Comparison of ENCODE assay signal across 19 cellular contexts in genomic region chr18:65017372-65017760, GRCh38.
DNase-seq lines count a peak whose midpoint lies in the region; ATAC-seq, FAIRE-seq and TF ChIP-seq lines count a peak whose summit lies in the region.
"Had no signal": no experiment of that assay in that cellular context is flagged by ENCODE, and none has a peak within 500 bp of the region (broad histone marks: within the 10 kb centered on the region; RNA-seq: fewer than 3 reads in every experiment).

No MANE protein-coding gene starts in this region.

- no peak for TF ChIP-seq EP300 in HepG2 (IDR thresholded peaks at IDR 0.05; ENCODE audit: low read depth in 2 of 2, low read length in 2 of 2)
- no peak for TF ChIP-seq EP300 in HepG2 (CRISPR knock-in tag; IDR thresholded peaks at IDR 0.05; ENCODE audit: borderline replicate concordance)
- TF ChIP-seq EP300 in stomach (IDR thresholded peaks at IDR 0.05) = no peak

- no peak for TF ChIP-seq POLR2A in HepG2 (IDR thresholded peaks at IDR 0.05; ENCODE audit: insufficient read depth in 1 of 2, low read depth in 2 of 2, low read length in 2 of 2)
- TF ChIP-seq POLR2A in right lobe of liver (IDR thresholded peaks at IDR 0.05) = no peak
- TF ChIP-seq POLR2A in stomach (IDR thresholded peaks at IDR 0.05) = no peak

- H4K20me1 ChIP-seq in HepG2 (ENCODE audit: insufficient read depth, low read length) = no peaks in the 10 kb centered on the region
- H4K20me1 ChIP-seq: BLaER1 treated with 17β-estradiol and CSF1 and Interleukin-3, amounts not matched to agents 10 nM and 100 nM had no signal

- ATAC-seq in HepG2 = peak; percentile 29; the same call in 2 of the 3 replicates
- ATAC-seq in right lobe of liver = no peak
- peak; percentile 84 to 89 for ATAC-seq in lower lobe of right lung
- peak; percentile 91 for ATAC-seq in upper lobe of right lung
- ATAC-seq: CD8-positive, alpha-beta T cell; K562 had no signal

- TF ChIP-seq CTCF in HepG2 (CRISPR knock-in tag; IDR thresholded peaks at IDR 0.05) (no peak), right lobe of liver (IDR thresholded peaks at IDR 0.05) (no peak), lower lobe of right lung (IDR thresholded peaks at IDR 0.05) (no peak), upper lobe of right lung (IDR thresholded peaks at IDR 0.05) (no peak), right atrium auricular region (IDR thresholded peaks at IDR 0.05) (no peak), stomach (IDR thresholded peaks at IDR 0.05) (no peak)

- no peaks in the 10 kb centered on the region for H3K36me3 ChIP-seq in HepG2 (replicated peaks in 1 of 2; ENCODE audit: control insufficient read depth in 1 of 2, insufficient read depth in 2 of 2, low read length in 2 of 2)
- no peaks in the 10 kb centered on the region for H3K36me3 ChIP-seq in right lobe of liver
- H3K36me3 ChIP-seq in lower lobe of right lung = no peaks in the 10 kb centered on the region
- H3K36me3 ChIP-seq in upper lobe of right lung = no peaks in the 10 kb centered on the region
- H3K36me3 ChIP-seq in right atrium auricular region = no peaks in the 10 kb centered on the region
- no peaks in the 10 kb centered on the region for H3K36me3 ChIP-seq in stomach
- H3K36me3 ChIP-seq: BLaER1 treated with 17β-estradiol and CSF1 and Interleukin-3, amounts not matched to agents 10 nM and 100 nM; HAP-1 had no signal

- H3K27ac ChIP-seq in HepG2 (ENCODE audit: extremely low read length, insufficient read depth, low read length) (no peak overlapping the region), right lobe of liver (no peak overlapping the region), lower lobe of right lung (no peak overlapping the region), upper lobe of right lung (no peak overlapping the region), right atrium auricular region (no peak overlapping the region), stomach (no peak overlapping the region)
- H3K27ac ChIP-seq: BLaER1 treated with 17β-estradiol and CSF1 and Interleukin-3, amounts not matched to agents 10 nM and 100 nM; HL-60 had no signal

- POLR2A ChIA-PET in HepG2 (lab: Yijun Ruan, JAX) = no interaction called here

- in situ Hi-C loops in HepG2 (cut with HindIII; ENCODE audit: extremely low pct_ligation_motif_present, low pct_unique_long_range_greater_than_20kb) = no loop called here

- no peak overlapping the region for H3K4me3 ChIP-seq in HepG2 (replicated peaks in 1 of 3; ENCODE audit: insufficient read depth in 1 of 3, low read depth in 2 of 3, low read length in 3 of 3)
- H3K4me3 ChIP-seq in right lobe of liver = no peak overlapping the region
- H3K4me3 ChIP-seq in lower lobe of right lung = no peak overlapping the region
- H3K4me3 ChIP-seq in upper lobe of right lung = no peak overlapping the region
- no peak overlapping the region for H3K4me3 ChIP-seq in right atrium auricular region
- no peak overlapping the region for H3K4me3 ChIP-seq in stomach
- H3K4me3 ChIP-seq: BLaER1 treated with 17β-estradiol and CSF1 and Interleukin-3, amounts not matched to agents 10 nM and 100 nM; HAP-1; K562 had no signal

- intact Hi-C loops in HepG2 (cut with micrococcal nuclease; ENCODE audit: unreplicated experiment) = no loop called here
- intact Hi-C loops in right lobe of liver (cut with DNase I) = no loop called here
- intact Hi-C loops in lower lobe of right lung (cut with DNase I) = no loop called here
- intact Hi-C loops in upper lobe of right lung (cut with DNase I) = no loop called here
- intact Hi-C loops in stomach (cut with DNase I; ENCODE audit: low total_unique reads) = no loop called here

- H3K4me1 ChIP-seq in HepG2 (ENCODE audit: insufficient read depth, low read length) = no peaks in the 10 kb centered on the region
- no peaks in the 10 kb centered on the region for H3K4me1 ChIP-seq in right lobe of liver
- no peaks in the 10 kb centered on the region for H3K4me1 ChIP-seq in lower lobe of right lung
- H3K4me1 ChIP-seq in upper lobe of right lung = no peaks in the 10 kb centered on the region
- H3K4me1 ChIP-seq in right atrium auricular region = no peaks in the 10 kb centered on the region
- H3K4me1 ChIP-seq in stomach = no peaks in the 10 kb centered on the region
- H3K4me1 ChIP-seq: BLaER1 treated with 17β-estradiol and CSF1 and Interleukin-3, amounts not matched to agents 10 nM and 100 nM had no signal

- no peaks in the 10 kb centered on the region for H3K9me3 ChIP-seq in HepG2 (ENCODE audit: low read length)
- no peaks in the 10 kb centered on the region for H3K9me3 ChIP-seq in right lobe of liver
- H3K9me3 ChIP-seq in lower lobe of right lung = no peaks in the 10 kb centered on the region
- H3K9me3 ChIP-seq in upper lobe of right lung = no peaks in the 10 kb centered on the region
- H3K9me3 ChIP-seq in right atrium auricular region = no peaks in the 10 kb centered on the region
- H3K9me3 ChIP-seq in stomach = peaks cover 0 to 9% (median 0%) of the 10 kb centered on the region in 4 donors
- H3K9me3 ChIP-seq: HAP-1 had no signal

- TF ChIP-seq RAD21 in HepG2 (CRISPR knock-in tag; IDR thresholded peaks at IDR 0.05) = no peak

- no peak overlapping the region for H3K9ac ChIP-seq in HepG2 (ENCODE audit: insufficient read depth, low read depth, low read length)
- H3K9ac ChIP-seq: BLaER1 treated with 17β-estradiol and CSF1 and Interleukin-3, amounts not matched to agents 10 nM and 100 nM had no signal

- FAIRE-seq in HepG2 (lab: Jason Lieb, UNC) = no peak
- FAIRE-seq: K562 had no signal

- DNase-seq in HepG2 (ENCODE audit: low spot score) (no peak), right lobe of liver (no peak), NCI-H510A treated with DMSO at 0.1 percent for 48 hours (lab: John Stamatoyannopoulos, UW) (peak; percentile 90), lower lobe of right lung (no peak), upper lobe of right lung (no peak), right atrium auricular region (ENCODE audit: low spot score) (no peak), DMS153 treated with DMSO at 0.1 percent for 48 hours (lab: John Stamatoyannopoulos, UW; ENCODE audit: unreplicated experiment) (no peak), stomach (no peak)
- DNase-seq: 8988T; Calu3; CD8-positive, alpha-beta T cell; DMS 273 treated with DMSO at 0.1 percent for 48 hours; DMS79 treated with DMSO at 0.1 percent for 48 hours; GF-D8; IMR-90 had no signal

- no peak overlapping the region for H3K4me2 ChIP-seq in HepG2 (ENCODE audit: low read depth, low read length)
- H3K4me2 ChIP-seq: BLaER1 treated with 17β-estradiol and CSF1 and Interleukin-3, amounts not matched to agents 10 nM and 100 nM had no signal

- H3K27me3 ChIP-seq in HepG2 (ENCODE audit: control insufficient read depth in 1 of 2, insufficient read depth in 2 of 2, low read length in 2 of 2) = no peaks in the 10 kb centered on the region
- no peaks in the 10 kb centered on the region for H3K27me3 ChIP-seq in right lobe of liver
- no peaks in the 10 kb centered on the region for H3K27me3 ChIP-seq in lower lobe of right lung (ENCODE audit: low read depth)
- no peaks in the 10 kb centered on the region for H3K27me3 ChIP-seq in upper lobe of right lung
- no peaks in the 10 kb centered on the region for H3K27me3 ChIP-seq in right atrium auricular region
- no peaks in the 10 kb centered on the region for H3K27me3 ChIP-seq in stomach
- H3K27me3 ChIP-seq: BLaER1 treated with 17β-estradiol and CSF1 and Interleukin-3, amounts not matched to agents 10 nM and 100 nM had no signal

- H2AFZ ChIP-seq in HepG2 (ENCODE audit: low read length) = no peak overlapping the region

- no peaks in the 10 kb centered on the region for H3K79me2 ChIP-seq in HepG2 (ENCODE audit: insufficient read depth, low read length)

- WGBS in HepG2 (ENCODE audit: low lambda C conversion rate) = 0% methylated on average over 7 of the region's 10 CpGs
- 74% methylated on average over 8 of the region's 10 CpGs for WGBS in right lobe of liver (ENCODE audit: insufficient coverage, low coverage, low lambda C conversion rate, missing lambda C conversion rate)
- WGBS in stomach, 5 donors = 87 to 91% (median 88%) methylated on average over 10 of the region's 10 CpGs

- BruUV-seq in HepG2 (replicated peaks; lab: Mats Ljungman, UMichigan) = no TSS peak

- CTCF ChIA-PET in HepG2 (lab: Yijun Ruan, JAX; ENCODE audit: low intra/inter-chr PET ratio, low total read pairs) = no interaction called here

TF ChIP-seq in HepG2, 621 proteins besides CTCF, POLR2A, EP300 and RAD21:
- TF ChIP-seq, protein P1, sequence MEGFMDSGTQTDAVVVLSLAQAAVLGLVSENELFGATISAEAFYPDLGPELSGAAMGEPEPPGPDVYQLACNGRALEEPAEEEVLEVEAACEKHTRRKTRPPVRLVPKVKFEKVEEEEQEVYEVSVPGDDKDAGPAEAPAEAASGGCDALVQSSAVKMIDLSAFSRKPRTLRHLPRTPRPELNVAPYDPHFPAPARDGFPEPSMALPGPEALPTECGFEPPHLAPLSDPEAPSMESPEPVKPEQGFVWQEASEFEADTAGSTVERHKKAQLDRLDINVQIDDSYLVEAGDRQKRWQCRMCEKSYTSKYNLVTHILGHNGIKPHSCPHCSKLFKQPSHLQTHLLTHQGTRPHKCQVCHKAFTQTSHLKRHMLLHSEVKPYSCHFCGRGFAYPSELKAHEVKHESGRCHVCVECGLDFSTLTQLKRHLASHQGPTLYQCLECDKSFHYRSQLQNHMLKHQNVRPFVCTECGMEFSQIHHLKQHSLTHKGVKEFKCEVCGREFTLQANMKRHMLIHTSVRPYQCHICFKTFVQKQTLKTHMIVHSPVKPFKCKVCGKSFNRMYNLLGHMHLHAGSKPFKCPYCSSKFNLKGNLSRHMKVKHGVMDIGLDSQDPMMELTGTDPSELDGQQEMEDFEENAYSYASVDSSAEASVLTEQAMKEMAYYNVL (CRISPR knock-in tag; IDR thresholded peaks at IDR 0.05; ENCODE audit: borderline replicate concordance) = no peak
- TF ChIP-seq ZNF180 (CRISPR knock-in tag; IDR thresholded peaks at IDR 0.05; ENCODE audit: borderline replicate concordance, low read depth) = no peak
- TF ChIP-seq ZNF615 (CRISPR knock-in tag; IDR thresholded peaks at IDR 0.05; ENCODE audit: borderline replicate concordance) = no peak
- TF ChIP-seq NCOA2 (CRISPR knock-in tag; IDR thresholded peaks at IDR 0.05) = no peak
- TF ChIP-seq ONECUT2 (CRISPR knock-in tag; IDR thresholded peaks at IDR 0.05) = no peak
- no peak for TF ChIP-seq HOXA9 (CRISPR knock-in tag; IDR thresholded peaks at IDR 0.05; ENCODE audit: borderline replicate concordance)
- TF ChIP-seq ZNF446 (CRISPR knock-in tag; IDR thresholded peaks at IDR 0.05) = no peak
- TF ChIP-seq ZMAT3 (CRISPR knock-in tag; conservative IDR thresholded peaks at IDR 0.05) = no peak
- no peak for TF ChIP-seq HNRNPH1 (optimal IDR thresholded peaks at IDR 0.05; ENCODE audit: low read depth, low read length)
- TF ChIP-seq BRCA1 (CRISPR knock-in tag; IDR thresholded peaks at IDR 0.05) = no peak
- no peak for TF ChIP-seq NKX3-1 (CRISPR knock-in tag; IDR thresholded peaks at IDR 0.05)
- no peak for TF ChIP-seq SP5 (CRISPR knock-in tag; IDR thresholded peaks at IDR 0.05; ENCODE audit: borderline replicate concordance, low read depth)
- no peak for TF ChIP-seq YEATS4 (CRISPR knock-in tag; IDR thresholded peaks at IDR 0.05; ENCODE audit: borderline replicate concordance)
- no peak for TF ChIP-seq WIZ (CRISPR knock-in tag; IDR thresholded peaks at IDR 0.05)

Comparison
In these comparisons a context has a peak if more than half of its experiments do, and no peak if none do; other contexts are left out.
1. ATAC-seq: peak in HepG2 (single experiment), lower lobe of right lung (2 of 2) and upper lobe of right lung (single experiment); none in right lobe of liver (0 of 4).